16 cellular contexts compared by ENCODE assay signal in genomic region chr12:81800298-81801148, GRCh38. TPM values are rescaled to one million over a fixed set of nuclear protein-coding genes. Genes with fewer than 3 reads are reported as not detected.
DNase-seq lines count a peak whose midpoint lies in the region; ATAC-seq and TF ChIP-seq lines count a peak whose summit lies in the region.
"Had no signal": no experiment of that assay in that cellular context is flagged by ENCODE, and none has a peak within 500 bp of the region (broad histone marks: within the 10 kb centered on the region; RNA-seq: fewer than 3 reads in every experiment).

No MANE protein-coding gene starts in this region.

- H3K4me3 ChIP-seq in iPS-18a (ENCODE audit: low read length) (no peak overlapping the region), sigmoid colon (no peak overlapping the region), heart left ventricle (no peak overlapping the region)

- H3K4me3 Mint-ChIP-seq in activated naive CD8-positive, alpha-beta T cell treated with anti-CD3 and anti-CD28 coated beads for 36 hours: no peak overlapping the region
- H3K4me3 Mint-ChIP-seq in activated CD4-positive, alpha-beta memory T cell treated with anti-CD3 and anti-CD28 coated beads for 36 hours: no peak overlapping the region
- H3K4me3 Mint-ChIP-seq: central memory CD8-positive, alpha-beta T cell; T-helper 2 cell treated with Interferon-gamma antibody and Interleukin-4, amounts not matched to agents 5 μg/mL and 100 μg/mL, for 36 hours; type B pancreatic cell had no signal

- no peaks in the 10 kb centered on the region for H3K9me3 Mint-ChIP-seq in activated naive CD8-positive, alpha-beta T cell treated with anti-CD3 and anti-CD28 coated beads for 36 hours
- H3K9me3 Mint-ChIP-seq in activated CD4-positive, alpha-beta memory T cell treated with anti-CD3 and anti-CD28 coated beads for 36 hours: no peaks in the 10 kb centered on the region
- H3K9me3 Mint-ChIP-seq: T-helper 2 cell treated with Interferon-gamma antibody and Interleukin-4, amounts not matched to agents 5 μg/mL and 100 μg/mL, for 36 hours; type B pancreatic cell had no signal

- TF ChIP-seq CTCF in sigmoid colon (IDR thresholded peaks at IDR 0.05) (no peak), heart left ventricle (IDR thresholded peaks at IDR 0.05) (no peak)

- peaks cover 13% of the 10 kb centered on the region for H3K4me1 Mint-ChIP-seq in activated naive CD8-positive, alpha-beta T cell treated with anti-CD3 and anti-CD28 coated beads for 36 hours
- peaks cover 8% of the 10 kb centered on the region for H3K4me1 Mint-ChIP-seq in activated CD4-positive, alpha-beta memory T cell treated with anti-CD3 and anti-CD28 coated beads for 36 hours (ENCODE audit: low read depth)
- H3K4me1 Mint-ChIP-seq: central memory CD8-positive, alpha-beta T cell had no signal

- H3K27ac Mint-ChIP-seq in activated naive CD8-positive, alpha-beta T cell treated with anti-CD3 and anti-CD28 coated beads for 36 hours: peak overlapping the region; percentile 41
- H3K27ac Mint-ChIP-seq in activated CD4-positive, alpha-beta memory T cell treated with anti-CD3 and anti-CD28 coated beads for 36 hours: no peak overlapping the region
- H3K27ac Mint-ChIP-seq: T-helper 2 cell treated with Interferon-gamma antibody and Interleukin-4, amounts not matched to agents 5 μg/mL and 100 μg/mL, for 36 hours; type B pancreatic cell had no signal

- H3K27me3 Mint-ChIP-seq in activated naive CD8-positive, alpha-beta T cell treated with anti-CD3 and anti-CD28 coated beads for 36 hours: peaks cover 10% of the 10 kb centered on the region
- peaks cover 2% of the 10 kb centered on the region for H3K27me3 Mint-ChIP-seq in activated CD4-positive, alpha-beta memory T cell treated with anti-CD3 and anti-CD28 coated beads for 36 hours
- H3K27me3 Mint-ChIP-seq: central memory CD8-positive, alpha-beta T cell; type B pancreatic cell had no signal

- H3K9me3 ChIP-seq in iPS-18a (ENCODE audit: control insufficient read depth, low read depth, low read length) (no peaks in the 10 kb centered on the region), sigmoid colon (no peaks in the 10 kb centered on the region), heart left ventricle (no peaks in the 10 kb centered on the region)

- no peaks in the 10 kb centered on the region for H3K36me3 Mint-ChIP-seq in activated naive CD8-positive, alpha-beta T cell treated with anti-CD3 and anti-CD28 coated beads for 36 hours
- no peaks in the 10 kb centered on the region for H3K36me3 Mint-ChIP-seq in activated CD4-positive, alpha-beta memory T cell treated with anti-CD3 and anti-CD28 coated beads for 36 hours
- H3K36me3 Mint-ChIP-seq: type B pancreatic cell had no signal

- H3K27ac ChIP-seq in iPS-18a (ENCODE audit: low read length): peak overlapping the region; percentile 37
- peak overlapping the region in 3 of 4 donors; percentile 27 to 41 (median 37) for H3K27ac ChIP-seq in sigmoid colon
- peak overlapping the region in 1 of 12 donors; percentile 6 for H3K27ac ChIP-seq in heart left ventricle
- H3K27ac ChIP-seq: C4-2B, foreskin keratinocyte had no signal

- DNase-seq in HCEC 1CT (peak; percentile 78), sigmoid colon (no peak), NCI-H187 treated with DMSO at 0.1 percent for 48 hours (lab: John Stamatoyannopoulos, UW) (no peak), SIG-M5 treated with dmso at 0.1 percent for 504 hours (lab: John Stamatoyannopoulos, UW; ENCODE audit: unreplicated experiment) (no peak), heart left ventricle (no peak)
- no peak for DNase-seq in activated naive CD8-positive, alpha-beta T cell treated with anti-CD3 and anti-CD28 coated beads for 36 hours
- no peak for DNase-seq in activated CD4-positive, alpha-beta memory T cell treated with anti-CD3 and anti-CD28 coated beads for 36 hours
- DNase-seq: activated CD8-positive, alpha-beta memory T cell treated with anti-CD3 and anti-CD28 coated beads, Interleukin-2, amount 50 U/mL, for 4 hours; NCI-H187; retina had no signal

- H3K4me1 ChIP-seq in iPS-18a (ENCODE audit: control insufficient read depth, low read depth, low read length) (peaks cover 36% of the 10 kb centered on the region), sigmoid colon (peaks cover 0 to 8% (median 0%) of the 10 kb centered on the region in 4 donors), heart left ventricle (no peaks in the 10 kb centered on the region)
- H3K4me1 ChIP-seq: foreskin keratinocyte had no signal

- CTCF ChIA-PET in activated CD4-positive, alpha-beta memory T cell treated with anti-CD3 and anti-CD28 coated beads for 36 hours (lab: Charles Lee): no interaction called here

- WGBS in sigmoid colon, 2 donors: 62 to 73% methylated on average over 8 of the region's 8 CpGs
- WGBS in heart left ventricle, 4 donors: 60 to 74% (median 69%) methylated on average over 8 of the region's 8 CpGs

- H3K27me3 ChIP-seq in iPS-18a (ENCODE audit: control insufficient read depth, insufficient read depth, low read length) (no peaks in the 10 kb centered on the region), sigmoid colon (no peaks in the 10 kb centered on the region), heart left ventricle (no peaks in the 10 kb centered on the region)
- H3K27me3 ChIP-seq: foreskin keratinocyte had no signal

- ATAC-seq in heart left ventricle: no peak
- ATAC-seq: foreskin keratinocyte had no signal

- intact Hi-C loops in sigmoid colon (cut with DNase I): no loop called here
- intact Hi-C loops in activated CD4-positive, alpha-beta memory T cell treated with anti-CD3 and anti-CD28 coated beads for 36 hours (cut with micrococcal nuclease): loop anchor here (1.0 kb wide), 2 partner anchors 10 to 132 kb away; no protein-coding TSS in a partner anchor
- intact Hi-C loops in heart left ventricle (cut with DNase I): no loop called here

- POLR2A ChIA-PET in activated CD4-positive, alpha-beta memory T cell treated with anti-CD3 and anti-CD28 coated beads for 36 hours (lab: Charles Lee): no interaction called here

- H3K9ac ChIP-seq in iPS-18a (ENCODE audit: low read length): peak overlapping the region; percentile 28

- H3K36me3 ChIP-seq in iPS-18a (ENCODE audit: control insufficient read depth, low read depth, low read length): no peaks in the 10 kb centered on the region
- no peaks in the 10 kb centered on the region for H3K36me3 ChIP-seq in sigmoid colon
- H3K36me3 ChIP-seq in heart left ventricle: no peaks in the 10 kb centered on the region

- no peak for TF ChIP-seq EP300 in sigmoid colon (IDR thresholded peaks at IDR 0.05)

- no peak for TF ChIP-seq POLR2A in sigmoid colon (IDR thresholded peaks at IDR 0.05)
- no peak for TF ChIP-seq POLR2A in heart left ventricle (IDR thresholded peaks at IDR 0.05)

RNA-seq across cellular contexts. Expression of gene PPFIA2, which starts 41.4 kb away (rescaled TPM):
- under 1 TPM; 0.41 to 0.42 TPM for total RNA-seq in activated naive CD8-positive, alpha-beta T cell treated with anti-CD3 and anti-CD28 coated beads for 36 hours
- total RNA-seq in sigmoid colon (1 to 10 TPM; 1.8 to 4.4 (median 2.7) TPM), heart left ventricle (1 to 10 TPM in 1 of 9 donors, under 1 TPM in 5, not detected in 3; 0.44 to 1.3 (median 0.53) TPM)
- polyA plus RNA-seq in sigmoid colon (under 1 TPM in 1 of 3 donors, not detected in 2; 0.44 TPM), heart left ventricle (under 1 TPM; 0.08 to 0.15 TPM)
- not detected for total RNA-seq in activated CD4-positive, alpha-beta memory T cell treated with anti-CD3 and anti-CD28 coated beads for 36 hours
- total RNA-seq: foreskin keratinocyte had no signal
- polyA plus RNA-seq: foreskin keratinocyte had no signal
